ENCODE assay signal across 13 cellular contexts in genomic region chr2:241986836-241987641, GRCh38.
"Had no signal": no experiment of that assay in that cellular context is flagged by ENCODE, and none has a peak within 500 bp of the region (broad histone marks: within the 10 kb centered on the region; RNA-seq: fewer than 3 reads in every experiment).

No MANE protein-coding gene starts in this region.

- H3K9me3 ChIP-seq: heart right ventricle, thyroid gland had no signal

- H3K36me3 Mint-ChIP-seq: brain, mesothelial cell of epicardium had no signal

- H3K4me1 Mint-ChIP-seq: mesothelial cell of epicardium had no signal

- H3K4me3 ChIP-seq: heart right ventricle, thyroid gland had no signal

- H3K27me3 ChIP-seq: heart right ventricle, thyroid gland had no signal

- ATAC-seq: activated naive CD4-positive, alpha-beta T cell treated with anti-CD3 and anti-CD28 coated beads, Interleukin-2, amount 50 U/mL, for 72 hours; heart right ventricle; left ventricle myocardium superior had no signal

- H3K27ac ChIP-seq: heart right ventricle, thyroid gland had no signal

- FAIRE-seq: frontal cortex, islet of Langerhans had no signal

- DNase-seq: activated CD4-positive, alpha-beta memory T cell treated with anti-CD3 and anti-CD28 coated beads, Interleukin-2, amount 10 ng/mL, durations not matched to agents 7 days and 5 days; activated CD4-positive, alpha-beta T cell treated with anti-CD3 and anti-CD28 coated beads for 1 hour; amniotic stem cell; heart right ventricle; left ventricle myocardium superior; retina; T-helper 9 cell; thyroid gland had no signal

- H3K36me3 ChIP-seq: heart right ventricle, thyroid gland had no signal

- H3K4me1 ChIP-seq: heart right ventricle, thyroid gland had no signal

- H3K27ac Mint-ChIP-seq: activated CD4-positive, alpha-beta memory T cell treated with anti-CD3 and anti-CD28 coated beads, Interleukin-2, amount 10 ng/mL, durations not matched to agents 7 days and 5 days; activated naive CD4-positive, alpha-beta T cell treated with anti-CD3 and anti-CD28 coated beads, Interleukin-2, amount 50 U/mL, for 72 hours; brain; mesothelial cell of epicardium had no signal

- H3K4me3 Mint-ChIP-seq: activated CD4-positive, alpha-beta memory T cell treated with anti-CD3 and anti-CD28 coated beads, Interleukin-2, amount 10 ng/mL, durations not matched to agents 7 days and 5 days; brain; mesothelial cell of epicardium had no signal

- H3K27me3 Mint-ChIP-seq: activated CD4-positive, alpha-beta memory T cell treated with anti-CD3 and anti-CD28 coated beads, Interleukin-2, amount 10 ng/mL, durations not matched to agents 7 days and 5 days had no signal
